In the genomic region with DNA sequence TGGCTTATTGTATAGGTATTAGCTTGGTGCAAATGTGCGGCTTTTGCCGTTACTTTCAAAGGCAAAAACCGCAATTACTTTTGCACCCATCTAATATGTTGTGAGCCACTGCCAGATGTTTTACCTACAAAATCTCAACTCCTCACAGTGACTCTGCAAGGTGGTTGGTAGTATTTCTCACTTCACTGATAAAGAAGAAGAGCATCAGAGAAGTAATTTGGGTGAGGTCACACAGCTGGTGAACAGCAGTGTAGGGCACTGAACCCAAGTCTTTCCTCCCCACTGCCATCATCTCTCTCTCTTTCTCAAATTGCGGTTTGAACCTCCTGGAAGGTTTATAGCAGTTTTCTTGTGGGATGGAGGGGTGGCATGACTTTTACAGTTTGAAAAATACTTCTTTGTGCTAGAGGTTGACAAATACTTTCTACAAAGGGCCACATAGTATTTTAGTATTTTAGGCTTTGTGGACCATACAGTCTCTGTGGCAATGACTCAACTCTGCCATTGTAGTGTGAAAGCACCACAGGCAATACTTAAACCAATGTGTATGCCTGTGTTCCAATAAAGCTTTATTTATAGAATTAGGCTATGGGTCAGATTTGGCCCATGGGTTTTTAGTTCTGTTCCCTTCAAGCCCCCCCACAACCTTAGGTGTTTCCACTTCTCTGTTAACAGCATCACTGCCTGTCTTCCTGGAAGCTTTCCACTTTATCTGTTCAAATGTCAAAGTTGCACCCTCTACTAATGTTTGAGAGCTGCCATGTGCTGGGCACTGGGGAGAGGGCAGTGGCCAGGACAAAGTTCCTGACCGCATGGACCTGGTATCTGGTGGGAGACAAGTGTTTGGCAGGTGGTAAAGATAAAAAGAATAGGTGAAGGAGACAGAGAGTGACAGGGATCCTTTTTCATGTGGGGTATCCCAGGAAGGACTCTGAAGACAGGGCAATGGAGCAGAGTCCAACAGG, we compare ENCODE assay signal across 22 cellular contexts. TPM values are rescaled to one million over a fixed set of nuclear protein-coding genes. Genes with fewer than 3 reads are reported as not detected.
"Had no signal": no experiment of that assay in that cellular context is flagged by ENCODE, and none has a peak within 500 bp of the region (broad histone marks: within the 10 kb centered on the region; RNA-seq: fewer than 3 reads in every experiment).

No MANE protein-coding gene starts in this region.

- H3K27ac ChIP-seq: brain microvascular endothelial cell, epithelial cell of prostate, right lobe of liver, upper lobe of left lung had no signal

- H3K4me2 ChIP-seq: smooth muscle cell had no signal

- H3K9me3 Mint-ChIP-seq: activated naive CD8-positive, alpha-beta T cell treated with anti-CD3 and anti-CD28 coated beads, Interleukin-2, amount 10 ng/mL, durations not matched to agents 7 days and 5 days; activated T-helper 1 cell treated with anti-CD3 and anti-CD28 coated beads, Interleukin-12 subunit alpha, Interleukin-12 subunit beta, Interleukin-2, Interleukin-4 antibody, amounts not matched to agents 30 ng/mL and 10 ng/mL and 1 ng/mL, durations not matched to agents 14 hours and 24 hours and 36 hours; dendritic cell treated with granulocyte-macrophage colony-stimulating factor and Interleukin-4, amounts not matched to agents 40 ng/mL and 50 ng/mL, for 4 days had no signal

- H3K4me1 Mint-ChIP-seq: activated naive CD8-positive, alpha-beta T cell treated with anti-CD3 and anti-CD28 coated beads, Interleukin-2, amount 10 ng/mL, durations not matched to agents 7 days and 5 days; naive thymus-derived CD8-positive, alpha-beta T cell had no signal

- H3K27ac Mint-ChIP-seq: activated naive CD8-positive, alpha-beta T cell treated with anti-CD3 and anti-CD28 coated beads, Interleukin-2, amount 10 ng/mL, durations not matched to agents 7 days and 5 days; activated T-helper 1 cell treated with anti-CD3 and anti-CD28 coated beads, Interleukin-12 subunit alpha, Interleukin-12 subunit beta, Interleukin-2, Interleukin-4 antibody, amounts not matched to agents 30 ng/mL and 10 ng/mL and 1 ng/mL, durations not matched to agents 14 hours and 24 hours and 36 hours; dendritic cell treated with granulocyte-macrophage colony-stimulating factor and Interleukin-4, amounts not matched to agents 40 ng/mL and 50 ng/mL, for 4 days; naive thymus-derived CD8-positive, alpha-beta T cell had no signal

- H3K4me3 Mint-ChIP-seq: activated naive CD8-positive, alpha-beta T cell treated with anti-CD3 and anti-CD28 coated beads, Interleukin-2, amount 10 ng/mL, durations not matched to agents 7 days and 5 days; activated T-helper 1 cell treated with anti-CD3 and anti-CD28 coated beads, Interleukin-12 subunit alpha, Interleukin-12 subunit beta, Interleukin-2, Interleukin-4 antibody, amounts not matched to agents 30 ng/mL and 10 ng/mL and 1 ng/mL, durations not matched to agents 14 hours and 24 hours and 36 hours; dendritic cell treated with granulocyte-macrophage colony-stimulating factor and Interleukin-4, amounts not matched to agents 40 ng/mL and 50 ng/mL, for 4 days; naive thymus-derived CD8-positive, alpha-beta T cell had no signal

- H3K36me3 Mint-ChIP-seq: activated naive CD8-positive, alpha-beta T cell treated with anti-CD3 and anti-CD28 coated beads, Interleukin-2, amount 10 ng/mL, durations not matched to agents 7 days and 5 days; naive thymus-derived CD8-positive, alpha-beta T cell had no signal

- H3K4me1 ChIP-seq: right lobe of liver, upper lobe of left lung had no signal

- H3K27me3 ChIP-seq: brain microvascular endothelial cell, right lobe of liver, upper lobe of left lung had no signal

- DNase-seq: activated CD4-positive, CD25-positive, alpha-beta regulatory T cell treated with anti-CD3 and anti-CD28 coated beads, Interleukin-2, amount 50 U/mL, for 72 hours; activated naive CD8-positive, alpha-beta T cell treated with anti-CD3 and anti-CD28 coated beads, Interleukin-2, amount 10 ng/mL, durations not matched to agents 7 days and 5 days; brain microvascular endothelial cell; cerebellar nuclear complex; hippocampal formation; mucosa of descending colon; naive thymus-derived CD8-positive, alpha-beta T cell; nucleus accumbens; posterior cingulate gyrus; right lobe of liver; stimulated activated CD4-positive, alpha-beta T cell treated with anti-CD3 and anti-CD28 coated beads, Interleukin-4, amount 100 ng/mL, for 4 hours; stimulated activated CD8-positive, alpha-beta memory T cell treated with anti-CD3 and anti-CD28 coated beads, Interleukin-4, amount 100 ng/mL, for 48 hours; stimulated activated naive CD4-positive, alpha-beta T cell treated with Interleukin-2 at 50 U/mL for 16 hours; T-helper 1 cell; T1000; upper lobe of left lung had no signal

- H3K4me3 ChIP-seq: mucosa of descending colon, right lobe of liver, smooth muscle cell, upper lobe of left lung had no signal

- H3K9me3 ChIP-seq: mucosa of descending colon, right lobe of liver, upper lobe of left lung had no signal

- ATAC-seq: left lobe of liver; mucosa of descending colon; naive thymus-derived CD8-positive, alpha-beta T cell; right lobe of liver had no signal

- H3K36me3 ChIP-seq: brain microvascular endothelial cell, right lobe of liver, upper lobe of left lung had no signal

RNA-seq across cellular contexts. Expression of gene FHOD3, which starts 30.1 kb away (rescaled TPM):
- total RNA-seq: activated CD8-positive, alpha-beta memory T cell treated with anti-CD3 and anti-CD28 coated beads for 36 hours; activated naive CD8-positive, alpha-beta T cell treated with anti-CD3 and anti-CD28 coated beads, Interleukin-2, amount 10 ng/mL, durations not matched to agents 7 days and 5 days; activated T-helper 1 cell treated with anti-CD3 and anti-CD28 coated beads, Interleukin-12 subunit alpha, Interleukin-12 subunit beta, Interleukin-2, Interleukin-4 antibody, amounts not matched to agents 30 ng/mL and 10 ng/mL and 1 ng/mL, durations not matched to agents 14 hours and 24 hours and 36 hours; naive thymus-derived CD8-positive, alpha-beta T cell had no signal
- polyA plus RNA-seq: naive thymus-derived CD8-positive, alpha-beta T cell had no signal
